Comparison of ENCODE assay signal across 28 cellular contexts in the genomic region with DNA sequence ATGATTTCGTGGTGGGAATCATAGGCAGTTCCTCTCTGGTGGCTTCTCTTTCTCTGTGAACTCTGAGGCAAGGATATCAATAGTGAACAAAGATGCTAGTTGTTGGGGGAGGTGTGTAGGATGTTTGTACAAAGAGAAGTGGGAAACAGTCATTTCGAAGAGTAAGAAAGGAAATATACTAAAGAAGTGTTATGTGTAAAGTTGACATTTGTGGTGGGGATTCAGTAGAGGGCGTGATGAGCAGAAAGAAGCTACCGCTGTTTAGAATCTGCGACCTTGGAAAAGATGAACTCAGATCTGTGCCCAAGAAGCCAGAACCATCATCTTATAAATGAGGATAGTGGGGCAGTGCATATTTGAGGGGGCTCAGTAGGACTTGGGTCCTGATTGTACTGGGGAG. TPM values are rescaled to one million over a fixed set of nuclear protein-coding genes. Genes with fewer than 3 reads are reported as not detected.
DNase-seq lines count a peak whose midpoint lies in the region; ATAC-seq and TF ChIP-seq lines count a peak whose summit lies in the region.
"Had no signal": no experiment of that assay in that cellular context is flagged by ENCODE, and none has a peak within 500 bp of the region (broad histone marks: within the 10 kb centered on the region; RNA-seq: fewer than 3 reads in every experiment).

No MANE protein-coding gene starts in this region.

- H3T11ph ChIP-seq in H9 (ENCODE audit: low read length), result no peak overlapping the region

- H3K79me1 ChIP-seq in H9 (ENCODE audit: insufficient read depth, low read depth, low read length, poor library complexity, severe bottlenecking), result no peaks in the 10 kb centered on the region

- H3K4me2 ChIP-seq in H9 (ENCODE audit: insufficient read depth, insufficient read length, low read length) (no peak overlapping the region), OCI-LY1 (ENCODE audit: low read length) (no peak overlapping the region)

- H3K9me3 Mint-ChIP-seq in H9 (no peaks in the 10 kb centered on the region), endodermal cell (no peaks in the 10 kb centered on the region)
- H3K9me3 Mint-ChIP-seq: activated naive CD4-positive, alpha-beta T cell treated with anti-CD3 and anti-CD28 coated beads, Interleukin-2, amount 50 U/mL, for 72 hours; CD4-positive, CD25-positive, alpha-beta regulatory T cell; stimulated activated effector memory CD8-positive, alpha-beta T cell treated with anti-CD3 and anti-CD28 coated beads, Interleukin-12 subunit alpha, Interleukin-12 subunit beta, amount 100 ng/mL, for 72 hours; T-cell had no signal

- no peak overlapping the region for H2BK15ac ChIP-seq in H9 (ENCODE audit: low read depth, low read length)

- H2BK12ac ChIP-seq in H9 (ENCODE audit: insufficient read length, low read depth, low read length), result no peak overlapping the region

- H3K36me3 Mint-ChIP-seq in H9 (ENCODE audit: insufficient read depth in 1 of 3, low read depth in 3 of 3) (no peaks in the 10 kb centered on the region), endodermal cell (ENCODE audit: low read depth) (no peaks in the 10 kb centered on the region)
- H3K36me3 Mint-ChIP-seq: activated naive CD4-positive, alpha-beta T cell treated with anti-CD3 and anti-CD28 coated beads, Interleukin-2, amount 50 U/mL, for 72 hours; CD4-positive, CD25-positive, alpha-beta regulatory T cell; stimulated activated effector memory CD8-positive, alpha-beta T cell treated with anti-CD3 and anti-CD28 coated beads, Interleukin-12 subunit alpha, Interleukin-12 subunit beta, amount 100 ng/mL, for 72 hours; T-cell had no signal

- no peak overlapping the region for H3K18ac ChIP-seq in H9 (ENCODE audit: insufficient read length, low read depth, low read length)

- H4K20me1 ChIP-seq in H9 (ENCODE audit: control insufficient read depth, insufficient read depth, insufficient read length), result no peaks in the 10 kb centered on the region
- H4K20me1 ChIP-seq in OCI-LY1 (ENCODE audit: insufficient read depth, low read length), result no peaks in the 10 kb centered on the region

- no peaks in the 10 kb centered on the region for H3K4me1 ChIP-seq in H9 (ENCODE audit: insufficient read depth, low read length)
- no peaks in the 10 kb centered on the region for H3K4me1 ChIP-seq in OCI-LY1 (ENCODE audit: insufficient read depth, low read length, severe bottlenecking)
- no peaks in the 10 kb centered on the region for H3K4me1 ChIP-seq in endodermal cell (ENCODE audit: control insufficient read depth, insufficient read depth, low read length)

- no peak overlapping the region for H3K14ac ChIP-seq in H9 (ENCODE audit: insufficient read depth, low read length)

- H3K4me1 Mint-ChIP-seq in H9 (peaks cover 9% of the 10 kb centered on the region in 2 experiments; a peak in 3 of 4 replicates), endodermal cell (peaks cover 6% of the 10 kb centered on the region)
- H3K4me1 Mint-ChIP-seq: activated CD4-positive, alpha-beta memory T cell treated with anti-CD3 and anti-CD28 coated beads, Interleukin-2, amount 10 ng/mL, durations not matched to agents 7 days and 5 days; CD4-positive, CD25-positive, alpha-beta regulatory T cell; stimulated activated effector memory CD8-positive, alpha-beta T cell treated with anti-CD3 and anti-CD28 coated beads, Interleukin-12 subunit alpha, Interleukin-12 subunit beta, amount 100 ng/mL, for 72 hours; T-cell had no signal

- H3K4me3 ChIP-seq in GM06990 (replicated peaks; ENCODE audit: low read depth, low read length), result no peak overlapping the region
- no peak overlapping the region for H3K4me3 ChIP-seq in OCI-LY1 (ENCODE audit: low read depth, low read length, poor library complexity, severe bottlenecking)
- H3K4me3 ChIP-seq in endodermal cell (ENCODE audit: low read length), result no peak overlapping the region
- H3K4me3 ChIP-seq: coronary artery, sigmoid colon, upper lobe of right lung had no signal

- no peak overlapping the region for H4K91ac ChIP-seq in H9 (ENCODE audit: insufficient read length, low read depth, low read length)

- H3K79me2 ChIP-seq in H9 (ENCODE audit: insufficient read depth, low read length) (no peaks in the 10 kb centered on the region), OCI-LY1 (ENCODE audit: insufficient read depth, low read length) (no peaks in the 10 kb centered on the region)

- DNase-seq in GM06990 (ENCODE audit: extremely low read depth, insufficient read length), result no peak
- DNase-seq in H9, result no peak
- no peak for DNase-seq in endodermal cell
- no peak for DNase-seq in T-helper 2 cell
- DNase-seq: activated CD4-positive, alpha-beta memory T cell treated with anti-CD3 and anti-CD28 coated beads, Interleukin-2, amount 10 ng/mL, durations not matched to agents 7 days and 5 days; activated CD8-positive, alpha-beta memory T cell treated with anti-CD3 and anti-CD28 coated beads, Interleukin-2, amount 50 U/mL, for 48 hours; CD4-positive, CD25-positive, alpha-beta regulatory T cell; effector memory CD4-positive, alpha-beta T cell; erythroblast; glutamatergic neuron; HCEC 1CT; NCI-H2029 treated with DMSO at 0.1 percent for 48 hours; NCI-H345; SHP77; sigmoid colon; stimulated activated CD4-positive, alpha-beta T cell treated with anti-CD3 and anti-CD28 coated beads, Interleukin-4, amount 100 ng/mL, for 24 hours; T-cell; upper lobe of right lung had no signal

- H2AFZ ChIP-seq in H9 (ENCODE audit: low read length), result no peak overlapping the region
- H2AFZ ChIP-seq in OCI-LY1 (ENCODE audit: low read length), result no peak overlapping the region

- H3K56ac ChIP-seq in H9 (ENCODE audit: insufficient read length, low read depth, low read length), result no peak overlapping the region

- H4K8ac ChIP-seq in H9 (replicated peaks; ENCODE audit: insufficient read length, low read depth, low read length), result no peak overlapping the region

- no peak for ATAC-seq in HG03439 (IDR thresholded peaks at IDR 0.05; ENCODE audit: unreplicated experiment)
- no peak for ATAC-seq in HG02981 (IDR thresholded peaks at IDR 0.05; ENCODE audit: unreplicated experiment)
- ATAC-seq: stimulated activated effector memory CD8-positive, alpha-beta T cell treated with anti-CD3 and anti-CD28 coated beads, Interleukin-12 subunit alpha, Interleukin-12 subunit beta, amount 100 ng/mL, for 72 hours; T-cell; upper lobe of right lung had no signal

- H3K9ac ChIP-seq in H9 (ENCODE audit: extremely low read depth, insufficient read length, low read length) (no peak overlapping the region), OCI-LY1 (ENCODE audit: low read length) (no peak overlapping the region), endodermal cell (ENCODE audit: extremely low read depth, low read length, poor library complexity, severe bottlenecking) (no peak overlapping the region)

- no peak overlapping the region for H2BK20ac ChIP-seq in H9 (ENCODE audit: low read depth, low read length, poor library complexity, severe bottlenecking)

- no peaks in the 10 kb centered on the region for H3F3A ChIP-seq in OCI-LY1 (ENCODE audit: insufficient read depth, low read length)

- H3K9me2 ChIP-seq in OCI-LY1 (ENCODE audit: low read depth, low read length), result no peaks in the 10 kb centered on the region

- H3K23ac ChIP-seq in H9 (ENCODE audit: insufficient read length, low read depth, low read length), result no peak overlapping the region

- no peak overlapping the region for H3K27ac Mint-ChIP-seq in H9
- no peak overlapping the region for H3K27ac Mint-ChIP-seq in endodermal cell
- H3K27ac Mint-ChIP-seq: activated CD4-positive, alpha-beta memory T cell treated with anti-CD3 and anti-CD28 coated beads, Interleukin-2, amount 10 ng/mL, durations not matched to agents 7 days and 5 days; activated naive CD4-positive, alpha-beta T cell treated with anti-CD3 and anti-CD28 coated beads, Interleukin-2, amount 50 U/mL, for 72 hours; CD4-positive, CD25-positive, alpha-beta regulatory T cell; progenitor cell of endocrine pancreas; stimulated activated effector memory CD8-positive, alpha-beta T cell treated with anti-CD3 and anti-CD28 coated beads, Interleukin-12 subunit alpha, Interleukin-12 subunit beta, amount 100 ng/mL, for 72 hours; T-cell had no signal

- peaks cover 6% of the 10 kb centered on the region for H3K23me2 ChIP-seq in H9 (ENCODE audit: insufficient read length, low read depth, low read length, poor library complexity, severe bottlenecking)

- TF ChIP-seq CTCF in GM06990 (IDR thresholded peaks at IDR 0.05; ENCODE audit: insufficient read depth, low read length, poor library complexity, severe bottlenecking) (peak; percentile 20), H9 (conservative IDR thresholded peaks at IDR 0.05) (peak; percentile 41; the same call in 2 of the 3 replicates), OCI-LY1 (IDR thresholded peaks at IDR 0.05; ENCODE audit: low read length) (peak; percentile 23; the same call in 1 of the 2 replicates), endodermal cell (conservative IDR thresholded peaks at IDR 0.05) (peak; percentile 51)

- H3K9me3 ChIP-seq in H9 (ENCODE audit: control insufficient read depth, low read depth, low read length) (no peaks in the 10 kb centered on the region), OCI-LY1 (ENCODE audit: low read length) (no peaks in the 10 kb centered on the region), endodermal cell (ENCODE audit: control insufficient read depth, low read length) (no peaks in the 10 kb centered on the region)
- H3K9me3 ChIP-seq: sigmoid colon, upper lobe of right lung had no signal

- H3K4ac ChIP-seq in H9 (ENCODE audit: low read depth, low read length), result no peak overlapping the region

- H4K5ac ChIP-seq in H9 (ENCODE audit: insufficient read length, low read depth, low read length), result no peak overlapping the region

- H3K4me3 Mint-ChIP-seq in H9, result no peak overlapping the region
- no peak overlapping the region for H3K4me3 Mint-ChIP-seq in endodermal cell
- H3K4me3 Mint-ChIP-seq: activated CD4-positive, alpha-beta memory T cell treated with anti-CD3 and anti-CD28 coated beads, Interleukin-2, amount 10 ng/mL, durations not matched to agents 7 days and 5 days; CD4-positive, CD25-positive, alpha-beta regulatory T cell; stimulated activated effector memory CD8-positive, alpha-beta T cell treated with anti-CD3 and anti-CD28 coated beads, Interleukin-12 subunit alpha, Interleukin-12 subunit beta, amount 100 ng/mL, for 72 hours; T-cell had no signal

- H3K27me3 ChIP-seq in GM06990 (replicated peaks; ENCODE audit: control insufficient read depth, insufficient read depth, low read length), result no peaks in the 10 kb centered on the region; the same call in 1 of the 2 replicates
- H3K27me3 ChIP-seq in H9 (ENCODE audit: insufficient read depth, low read length), result peaks cover 9% of the 10 kb centered on the region; the same call in 1 of the 2 replicates
- H3K27me3 ChIP-seq in OCI-LY1 (ENCODE audit: insufficient read depth, low read length), result no peaks in the 10 kb centered on the region
- peaks cover 7% of the 10 kb centered on the region for H3K27me3 ChIP-seq in endodermal cell (ENCODE audit: control insufficient read depth, insufficient read depth, low read length, poor library complexity, severe bottlenecking)

- H3K27ac ChIP-seq in H9 (ENCODE audit: insufficient read length, low read depth, low read length), result no peak overlapping the region
- H3K27ac ChIP-seq in OCI-LY1 (ENCODE audit: low read depth, low read length, poor library complexity, severe bottlenecking), result no peak overlapping the region
- H3K27ac ChIP-seq in endodermal cell (ENCODE audit: low read depth, low read length), result no peak overlapping the region
- H3K27ac ChIP-seq: coronary artery, HL-60, sigmoid colon, upper lobe of right lung had no signal

- H2BK120ac ChIP-seq in H9 (ENCODE audit: low read depth, low read length, poor library complexity, severe bottlenecking), result no peak overlapping the region

- H3K27me3 Mint-ChIP-seq in H9 (ENCODE audit: low read depth) (peaks cover 6% of the 10 kb centered on the region), endodermal cell (ENCODE audit: insufficient read depth) (peaks cover 14% of the 10 kb centered on the region)
- H3K27me3 Mint-ChIP-seq: progenitor cell of endocrine pancreas had no signal

- H3K36me3 ChIP-seq in GM06990 (ENCODE audit: control insufficient read depth, insufficient read depth, low read length) (no peaks in the 10 kb centered on the region), OCI-LY1 (ENCODE audit: insufficient read depth, low read length) (no peaks in the 10 kb centered on the region), endodermal cell (ENCODE audit: control insufficient read depth, insufficient read depth, low read length) (no peaks in the 10 kb centered on the region)
- H3K36me3 ChIP-seq: sigmoid colon, upper lobe of right lung had no signal

- no peak overlapping the region for H2BK5ac ChIP-seq in H9 (ENCODE audit: insufficient read length, low read length)

- WGBS in H9 (ENCODE audit: extremely low coverage, insufficient read length, low lambda C conversion rate), result 100% methylated on average over 1 of the region's 5 CpGs
- 76 to 100% methylated on average over 2 to 5 of the region's 5 CpGs for WGBS in endodermal cell (ENCODE audit: insufficient coverage in 1 of 2, insufficient read length in 1 of 2), 2 experiments

- H2AK5ac ChIP-seq in H9 (ENCODE audit: insufficient read length, low read length), result no peak overlapping the region

RNA-seq across cellular contexts. Expression of a gene that starts 11.4 kb away (rescaled TPM):
- total RNA-seq in H9 (2021) (4.0 and 4.3 TPM in 2 replicates), endodermal cell (10 to 100 TPM in 1 of 2 donors, 1 to 10 TPM in 1; 6.7 to 12.8 TPM)
- polyA plus RNA-seq in endodermal cell (2013, experiment 1 of 2), result 38.1 TPM
- polyA plus RNA-seq in endodermal cell (2013, experiment 2 of 2), result 39.8 TPM
- total RNA-seq: activated naive CD4-positive, alpha-beta T cell treated with anti-CD3 and anti-CD28 coated beads, Interleukin-2, amount 50 U/mL, for 72 hours; CD4-positive, CD25-positive, alpha-beta regulatory T cell; LHCN-M2; T-cell had no signal
- polyA plus RNA-seq: CD4-positive, CD25-positive, alpha-beta regulatory T cell; keratinocyte had no signal
